In the genomic region with DNA sequence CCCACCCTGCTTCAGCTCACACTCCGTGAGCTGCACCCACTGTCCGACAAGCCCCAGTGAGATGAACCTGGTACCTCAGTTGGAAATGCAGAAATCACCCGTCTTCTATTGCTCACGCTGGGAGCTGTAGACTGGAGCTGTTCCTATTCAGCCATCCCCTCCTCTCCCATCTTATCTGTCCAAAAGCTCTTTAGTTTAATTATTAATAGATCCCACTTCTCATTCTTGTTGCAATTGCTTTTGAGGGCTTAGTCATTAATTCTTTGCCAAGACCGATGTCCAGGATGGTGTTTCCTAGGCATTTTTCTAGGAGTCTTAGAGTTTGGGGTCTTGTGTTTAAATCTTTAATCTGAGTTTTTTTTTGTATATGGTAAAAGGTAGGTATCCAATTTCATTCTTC, we compare ENCODE assay signal across 32 cellular contexts.
"Had no signal": no experiment of that assay in that cellular context is flagged by ENCODE, and none has a peak within 500 bp of the region (broad histone marks: within the 10 kb centered on the region; RNA-seq: fewer than 3 reads in every experiment).

No MANE protein-coding gene starts in this region.

- ATAC-seq: activated CD4-positive, alpha-beta T cell treated with anti-CD3 and anti-CD28 coated beads for 36 hours; activated CD8-positive, alpha-beta memory T cell treated with anti-CD3 and anti-CD28 coated beads, Interleukin-2, amount 10 ng/mL, durations not matched to agents 7 days and 5 days; activated CD8-positive, alpha-beta T cell treated with anti-CD3 and anti-CD28 coated beads, Interleukin-2, amount 10 ng/mL, durations not matched to agents 7 days and 5 days; activated naive CD4-positive, alpha-beta T cell treated with anti-CD3 and anti-CD28 coated beads, Interleukin-2, amount 50 U/mL, for 72 hours; esophagus mucosa; foreskin keratinocyte; gastrocnemius medialis; T-helper 17 cell had no signal

- H3K36me3 Mint-ChIP-seq: activated naive CD4-positive, alpha-beta T cell treated with anti-CD3 and anti-CD28 coated beads, Interleukin-2, amount 10 ng/mL, durations not matched to agents 7 days and 5 days had no signal

- DNase-seq: activated CD4-positive, alpha-beta memory T cell treated with anti-CD3 and anti-CD28 coated beads for 36 hours; activated CD4-positive, alpha-beta T cell treated with anti-CD3 and anti-CD28 coated beads for 36 hours; activated CD4-positive, alpha-beta T cell treated with anti-CD3 and anti-CD28 coated beads, Interleukin-2, amount 10 ng/mL, durations not matched to agents 24 days and 14 days; activated CD4-positive, CD25-positive, alpha-beta regulatory T cell; activated CD4-positive, CD25-positive, alpha-beta regulatory T cell treated with anti-CD3 and anti-CD28 coated beads, Interleukin-2, amount 50 U/mL, for 72 hours; activated CD8-positive, alpha-beta memory T cell treated with anti-CD3 and anti-CD28 coated beads, Interleukin-2, amount 10 ng/mL, durations not matched to agents 7 days and 5 days; activated CD8-positive, alpha-beta memory T cell treated with anti-CD3 and anti-CD28 coated beads, Interleukin-2, amount 50 U/mL, for 4 hours; activated CD8-positive, alpha-beta T cell treated with anti-CD3 and anti-CD28 coated beads, Interleukin-2, amount 10 ng/mL, durations not matched to agents 7 days and 5 days; activated gamma-delta T cell; activated naive CD4-positive, alpha-beta T cell; activated naive CD4-positive, alpha-beta T cell treated with anti-CD3 and anti-CD28 coated beads, Interleukin-2, amount 10 ng/mL, durations not matched to agents 7 days and 5 days; activated naive CD8-positive, alpha-beta T cell treated with anti-CD3 and anti-CD28 coated beads, Interleukin-2, amount 10 ng/mL, durations not matched to agents 7 days and 5 days; activated T-cell treated with anti-CD3 and anti-CD28 coated beads, Interleukin-2, amount 50 U/mL, for 1 hour; activated T-cell treated with anti-CD3 and anti-CD28 coated beads, Interleukin-2, amount 50 U/mL, for 48 hours; central memory CD4-positive, alpha-beta T cell; cerebellar nuclear complex; colonic mucosa; effector CD8-positive, alpha-beta T cell; foreskin keratinocyte; gastrocnemius medialis; glutamatergic neuron; T-helper 1 cell; T-helper 17 cell; T1000 had no signal

- H3K4me3 Mint-ChIP-seq: activated CD4-positive, alpha-beta memory T cell treated with anti-CD3 and anti-CD28 coated beads for 36 hours; activated CD4-positive, alpha-beta T cell treated with anti-CD3 and anti-CD28 coated beads for 36 hours; activated CD4-positive, alpha-beta T cell treated with anti-CD3 and anti-CD28 coated beads, Interleukin-2, amount 10 ng/mL, durations not matched to agents 24 days and 14 days; activated CD8-positive, alpha-beta memory T cell treated with anti-CD3 and anti-CD28 coated beads, Interleukin-2, amount 10 ng/mL, durations not matched to agents 7 days and 5 days; activated CD8-positive, alpha-beta T cell treated with anti-CD3 and anti-CD28 coated beads, Interleukin-2, amount 10 ng/mL, durations not matched to agents 7 days and 5 days; activated naive CD4-positive, alpha-beta T cell treated with anti-CD3 and anti-CD28 coated beads, Interleukin-2, amount 10 ng/mL, durations not matched to agents 7 days and 5 days; activated naive CD8-positive, alpha-beta T cell treated with anti-CD3 and anti-CD28 coated beads, Interleukin-2, amount 10 ng/mL, durations not matched to agents 7 days and 5 days; brain; T-helper 17 cell; T-helper 2 cell treated with Interferon-gamma antibody and Interleukin-4, amounts not matched to agents 5 μg/mL and 100 μg/mL, for 36 hours had no signal

- H3K27me3 ChIP-seq: ascending aorta, breast epithelium, colonic mucosa, foreskin keratinocyte, gastrocnemius medialis had no signal

- H3K36me3 ChIP-seq: ascending aorta, breast epithelium, cardiac muscle cell, colonic mucosa, gastrocnemius medialis had no signal

- H3K9me3 ChIP-seq: colonic mucosa had no signal

- FAIRE-seq: endometrium had no signal

- H3K27ac Mint-ChIP-seq: activated CD4-positive, alpha-beta memory T cell treated with anti-CD3 and anti-CD28 coated beads for 36 hours; activated CD4-positive, alpha-beta T cell treated with anti-CD3 and anti-CD28 coated beads for 36 hours; activated CD4-positive, alpha-beta T cell treated with anti-CD3 and anti-CD28 coated beads, Interleukin-2, amount 10 ng/mL, durations not matched to agents 24 days and 14 days; activated CD8-positive, alpha-beta memory T cell treated with anti-CD3 and anti-CD28 coated beads, Interleukin-2, amount 10 ng/mL, durations not matched to agents 7 days and 5 days; activated CD8-positive, alpha-beta T cell treated with anti-CD3 and anti-CD28 coated beads, Interleukin-2, amount 10 ng/mL, durations not matched to agents 7 days and 5 days; activated naive CD4-positive, alpha-beta T cell treated with anti-CD3 and anti-CD28 coated beads, Interleukin-2, amount 10 ng/mL, durations not matched to agents 7 days and 5 days; activated naive CD4-positive, alpha-beta T cell treated with anti-CD3 and anti-CD28 coated beads, Interleukin-2, amount 50 U/mL, for 72 hours; activated naive CD8-positive, alpha-beta T cell treated with anti-CD3 and anti-CD28 coated beads, Interleukin-2, amount 10 ng/mL, durations not matched to agents 7 days and 5 days; brain; T-helper 17 cell; T-helper 2 cell treated with Interferon-gamma antibody and Interleukin-4, amounts not matched to agents 5 μg/mL and 100 μg/mL, for 36 hours had no signal

- H3K4me3 ChIP-seq: ascending aorta, breast epithelium, cardiac muscle cell, colonic mucosa, gastrocnemius medialis had no signal

- H3K27me3 Mint-ChIP-seq: activated CD4-positive, alpha-beta memory T cell treated with anti-CD3 and anti-CD28 coated beads for 36 hours; activated CD4-positive, alpha-beta T cell treated with anti-CD3 and anti-CD28 coated beads for 36 hours; activated CD4-positive, alpha-beta T cell treated with anti-CD3 and anti-CD28 coated beads, Interleukin-2, amount 10 ng/mL, durations not matched to agents 24 days and 14 days; activated CD8-positive, alpha-beta memory T cell treated with anti-CD3 and anti-CD28 coated beads, Interleukin-2, amount 10 ng/mL, durations not matched to agents 7 days and 5 days; activated naive CD4-positive, alpha-beta T cell treated with anti-CD3 and anti-CD28 coated beads, Interleukin-2, amount 10 ng/mL, durations not matched to agents 7 days and 5 days; activated naive CD8-positive, alpha-beta T cell treated with anti-CD3 and anti-CD28 coated beads, Interleukin-2, amount 10 ng/mL, durations not matched to agents 7 days and 5 days; brain; T-helper 17 cell had no signal

- H3K4me1 ChIP-seq: breast epithelium, colonic mucosa had no signal

- H3K27ac ChIP-seq: ascending aorta, breast epithelium, cardiac muscle cell, colonic mucosa, foreskin keratinocyte, gastrocnemius medialis had no signal
